Comparison of ENCODE assay signal across 27 cellular contexts in the genomic region with DNA sequence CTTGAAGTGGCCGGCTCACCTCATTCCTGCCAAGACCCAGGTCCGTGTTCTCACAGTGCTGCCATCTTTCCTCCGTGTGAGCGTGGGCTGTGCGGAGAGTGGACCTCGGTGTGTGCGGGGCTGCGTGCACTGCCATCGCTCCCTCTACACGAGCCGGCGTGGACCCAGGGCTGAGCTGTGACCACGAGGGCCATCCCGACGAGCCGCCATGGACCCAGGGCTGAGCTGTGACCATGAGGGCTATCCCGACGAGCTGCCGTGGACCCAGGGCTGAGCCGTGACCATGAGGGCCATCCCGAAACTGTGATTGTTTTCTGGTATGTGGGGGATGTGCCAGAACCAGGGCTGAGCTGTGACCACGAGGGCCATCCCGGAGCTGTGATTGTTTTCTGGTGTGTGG. TPM values are rescaled to one million over a fixed set of nuclear protein-coding genes. Genes with fewer than 3 reads are reported as not detected.
"Had no signal": no experiment of that assay in that cellular context is flagged by ENCODE, and none has a peak within 500 bp of the region (broad histone marks: within the 10 kb centered on the region; RNA-seq: fewer than 3 reads in every experiment).

No MANE protein-coding gene starts in this region.

- H3K9me3 ChIP-seq: body of pancreas, neutrophil, ovary, prostate gland, stomach, suprapubic skin, tibial nerve had no signal

- H3K9me3 Mint-ChIP-seq: activated CD4-positive, alpha-beta T cell treated with anti-CD3 and anti-CD28 coated beads, Interleukin-2, amount 10 ng/mL, durations not matched to agents 7 days and 5 days; activated naive CD4-positive, alpha-beta T cell treated with anti-CD3 and anti-CD28 coated beads, Interleukin-2, amount 50 U/mL, for 24 hours; mesothelial cell of epicardium; natural killer cell; stimulated activated effector memory CD8-positive, alpha-beta T cell treated with anti-CD3 and anti-CD28 coated beads, Interleukin-12 subunit alpha, Interleukin-12 subunit beta, amount 100 ng/mL, for 72 hours had no signal

- H3K36me3 Mint-ChIP-seq: natural killer cell had no signal

- H3K4me1 Mint-ChIP-seq: activated naive CD4-positive, alpha-beta T cell treated with anti-CD3 and anti-CD28 coated beads, Interleukin-2, amount 50 U/mL, for 24 hours; mesothelial cell of epicardium; natural killer cell; stimulated activated effector memory CD8-positive, alpha-beta T cell treated with anti-CD3 and anti-CD28 coated beads, Interleukin-12 subunit alpha, Interleukin-12 subunit beta, amount 100 ng/mL, for 72 hours had no signal

- DNase-seq: activated CD4-positive, alpha-beta T cell treated with anti-CD3 and anti-CD28 coated beads, Interleukin-2, amount 10 ng/mL, durations not matched to agents 7 days and 5 days; activated CD8-positive, alpha-beta T cell treated with anti-CD3 and anti-CD28 coated beads, Interleukin-2, amount 10 ng/mL, durations not matched to agents 7 days and 5 days; activated gamma-delta T cell treated with Interleukin-2 at 50 U/mL for 16 hours; activated T-cell treated with anti-CD3 and anti-CD28 coated beads, Interleukin-2, amount 50 U/mL, for 1 hour; anterior cingulate cortex; body of pancreas; foreskin fibroblast; kidney; natural killer cell; ovary; stimulated activated CD4-positive, alpha-beta T cell treated with anti-CD3 and anti-CD28 coated beads, Interleukin-2, amount 100 ng/mL, for 24 hours; stomach had no signal

- ATAC-seq: activated CD4-positive, CD25-positive, alpha-beta regulatory T cell treated with anti-CD3 and anti-CD28 coated beads, Interleukin-2, amount 50 U/mL, for 24 hours; activated CD8-positive, alpha-beta T cell treated with anti-CD3 and anti-CD28 coated beads, Interleukin-2, amount 10 ng/mL, durations not matched to agents 7 days and 5 days; body of pancreas; left lobe of liver; natural killer cell; stimulated activated effector memory CD8-positive, alpha-beta T cell treated with anti-CD3 and anti-CD28 coated beads, Interleukin-12 subunit alpha, Interleukin-12 subunit beta, amount 100 ng/mL, for 72 hours had no signal

- H3K36me3 ChIP-seq: cardiac muscle cell, ovary, prostate gland, suprapubic skin had no signal

- H3K4me3 ChIP-seq: body of pancreas, cardiac muscle cell, ovary, prostate gland, skin epidermis, stomach, suprapubic skin, tibial nerve had no signal

- H3K27ac Mint-ChIP-seq: activated CD4-positive, alpha-beta T cell treated with anti-CD3 and anti-CD28 coated beads, Interleukin-2, amount 10 ng/mL, durations not matched to agents 7 days and 5 days; activated CD8-positive, alpha-beta T cell treated with anti-CD3 and anti-CD28 coated beads, Interleukin-2, amount 10 ng/mL, durations not matched to agents 7 days and 5 days; activated naive CD4-positive, alpha-beta T cell treated with anti-CD3 and anti-CD28 coated beads, Interleukin-2, amount 50 U/mL, for 24 hours; mesothelial cell of epicardium; natural killer cell; stimulated activated effector memory CD8-positive, alpha-beta T cell treated with anti-CD3 and anti-CD28 coated beads, Interleukin-12 subunit alpha, Interleukin-12 subunit beta, amount 100 ng/mL, for 72 hours had no signal

- H3K4me3 Mint-ChIP-seq: activated CD4-positive, alpha-beta T cell treated with anti-CD3 and anti-CD28 coated beads, Interleukin-2, amount 10 ng/mL, durations not matched to agents 7 days and 5 days; activated CD8-positive, alpha-beta T cell treated with anti-CD3 and anti-CD28 coated beads, Interleukin-2, amount 10 ng/mL, durations not matched to agents 7 days and 5 days; activated naive CD4-positive, alpha-beta T cell treated with anti-CD3 and anti-CD28 coated beads, Interleukin-2, amount 50 U/mL, for 24 hours; mesothelial cell of epicardium; natural killer cell; stimulated activated effector memory CD8-positive, alpha-beta T cell treated with anti-CD3 and anti-CD28 coated beads, Interleukin-12 subunit alpha, Interleukin-12 subunit beta, amount 100 ng/mL, for 72 hours had no signal

- H3K27me3 ChIP-seq: body of pancreas, cardiac muscle cell, neutrophil, ovary, stomach, tibial nerve had no signal

- H3K4me1 ChIP-seq: body of pancreas, prostate gland, stomach, suprapubic skin, tibial nerve had no signal

- H3K27ac ChIP-seq: body of pancreas, cardiac muscle cell, neutrophil, ovary, prostate gland, skin epidermis, stomach, suprapubic skin, tibial nerve had no signal

- H3K27me3 Mint-ChIP-seq: activated CD4-positive, alpha-beta T cell treated with anti-CD3 and anti-CD28 coated beads, Interleukin-2, amount 10 ng/mL, durations not matched to agents 7 days and 5 days; activated naive CD4-positive, alpha-beta T cell treated with anti-CD3 and anti-CD28 coated beads, Interleukin-2, amount 50 U/mL, for 24 hours had no signal

RNA-seq across cellular contexts. Expression of a gene that starts 14.5 kb away (rescaled TPM):
- total RNA-seq: chondrocyte had no signal
- polyA plus RNA-seq: fibroblast of lung had no signal

RNA-seq across cellular contexts. Expression of a gene that starts 33.4 kb away (rescaled TPM):
- total RNA-seq: body of pancreas, cardiac muscle cell, chondrocyte, fibroblast of lung, glomerular endothelial cell, kidney, left lobe of liver, lung microvascular endothelial cell, mesothelial cell of epicardium, ovary, suprapubic skin, tibial nerve had no signal
- polyA plus RNA-seq: cardiac muscle cell, fibroblast of lung, ovary had no signal
